Comparison of ENCODE assay signal across 1 cellular context in the genomic region with DNA sequence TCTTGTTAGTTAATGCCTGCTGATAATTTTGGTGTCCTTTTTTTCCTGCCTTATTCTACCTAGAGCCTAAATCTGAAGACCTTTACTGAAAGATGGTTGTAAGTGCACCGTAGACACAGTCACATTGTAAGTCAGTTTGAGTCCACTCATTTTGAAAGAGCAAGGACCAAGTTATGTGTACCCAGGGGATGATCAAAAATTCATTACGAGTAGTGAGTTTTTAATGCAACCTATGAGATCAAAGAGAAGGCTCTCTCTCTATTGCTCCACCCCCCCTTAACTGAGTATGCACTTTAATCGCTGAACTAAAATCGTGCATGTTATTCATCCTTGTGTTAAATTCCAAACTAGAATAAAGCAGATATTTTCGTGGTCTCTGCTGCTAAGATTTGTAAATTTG.
TF ChIP-seq lines count a peak whose summit lies in the region.

No MANE protein-coding gene starts in this region.

TF ChIP-seq in HepG2, 621 proteins besides CTCF, POLR2A, EP300 and RAD21:
- TF ChIP-seq ARNT2 (CRISPR knock-in tag; IDR thresholded peaks at IDR 0.05; ENCODE audit: low read depth) (no peak), SAP130 (CRISPR knock-in tag; IDR thresholded peaks at IDR 0.05; ENCODE audit: low read depth) (peak; percentile 29; the same call in 1 of the 2 replicates)
